8 cellular contexts compared by ENCODE assay signal in the genomic region with DNA sequence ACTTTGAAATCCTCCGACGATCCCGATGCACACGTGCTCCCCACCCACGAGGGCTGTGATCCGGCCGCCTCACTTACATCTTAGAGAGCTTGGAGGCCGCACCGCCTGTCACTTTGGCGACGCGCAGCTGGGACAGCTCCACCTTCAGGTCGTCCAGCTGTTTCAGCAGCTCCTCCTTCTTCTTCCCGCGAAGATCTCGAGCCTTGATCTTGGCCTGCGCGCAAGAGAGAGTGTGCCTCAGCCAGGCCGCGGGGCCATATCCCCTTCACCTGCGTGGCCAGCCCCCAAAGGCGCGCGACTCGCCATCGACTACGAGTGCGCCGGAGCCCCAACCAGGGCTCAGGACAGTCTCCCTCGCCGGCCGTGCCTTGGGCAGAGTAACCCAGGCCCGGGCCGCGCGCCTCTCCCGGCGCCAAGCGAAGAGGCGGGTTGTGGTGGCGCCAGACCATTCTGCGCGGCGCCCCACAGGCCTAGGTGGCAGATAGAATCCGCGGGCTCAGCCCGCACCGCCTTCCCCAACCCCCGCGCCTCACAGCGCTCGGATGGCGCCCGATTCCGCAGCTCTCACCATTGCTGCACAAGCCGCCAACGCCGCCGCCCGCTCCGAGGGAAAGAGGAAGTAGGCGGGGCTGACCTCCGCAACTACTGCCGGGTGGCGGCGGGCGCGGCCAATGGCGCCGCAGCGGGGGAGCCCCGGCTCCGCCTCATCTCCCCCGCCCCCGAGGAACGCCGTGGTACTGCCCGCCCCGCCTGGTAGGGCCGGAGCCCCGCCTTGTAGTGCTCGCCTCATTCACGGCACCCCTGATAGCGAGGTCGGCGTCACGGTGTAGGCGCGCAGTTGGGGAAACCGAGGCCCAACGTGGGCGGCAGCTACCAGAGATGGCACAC. TPM values are rescaled to one million over a fixed set of nuclear protein-coding genes. Genes with fewer than 3 reads are reported as not detected.
DNase-seq lines count a peak whose midpoint lies in the region; ATAC-seq and TF ChIP-seq lines count a peak whose summit lies in the region.

A gene (plus strand): TSS at position 789 of the 888 bp plus-strand sequence. CDS start 7,161 bp downstream, outside the sequence.
A gene (minus strand): TSS at position 616 of the 888 bp plus-strand sequence. CDS start 45 bp downstream, at position 571.

- H2AFZ ChIP-seq in mammary epithelial cell (ENCODE audit: low read depth, low read length), result peak within 1 kb of the TSS; percentile 97

- ATAC-seq in GM19023 (IDR thresholded peaks at IDR 0.05; ENCODE audit: unreplicated experiment) (peak; percentile 91), HG03196 (IDR thresholded peaks at IDR 0.05; ENCODE audit: unreplicated experiment) (peak; percentile 86)

- peak within 1 kb of the TSS; percentile 85 for H3K9ac ChIP-seq in mammary epithelial cell (ENCODE audit: insufficient read depth, low read length)

- dilution Hi-C loops in mammary epithelial cell (cut with HindIII; ENCODE audit: low sequenced_read_pairs), result no loop called here

- TSS peak; percentile 69 for BruUV-seq in mammary epithelial cell (replicated peaks; lab: Mats Ljungman, UMichigan)

- TF ChIP-seq CTCF in AG09309 (IDR thresholded peaks at IDR 0.05; ENCODE audit: control insufficient read depth, insufficient read depth, low read depth, low read length, missing control alignments), result peak; percentile 32
- TF ChIP-seq CTCF in WI38 (IDR thresholded peaks at IDR 0.05; ENCODE audit: low read depth, low read length), result no peak
- peak in 1 of 2 donors; percentile 35 for TF ChIP-seq CTCF in mammary epithelial cell (conservative IDR thresholded peaks at IDR 0.05 in 1 of 2, IDR thresholded peaks at IDR 0.05 in 1 of 2; ENCODE audit: extremely low read depth in 1 of 2, insufficient read depth in 1 of 2, low read depth in 1 of 2, low read length in 2 of 2)

- WGBS in mammary epithelial cell (ENCODE audit: low coverage, missing lambda C conversion rate), result 2% methylated on average over 27 of the region's 92 CpGs

- H3K9me3 ChIP-seq in mammary epithelial cell (replicated peaks; ENCODE audit: insufficient read depth, low read length), result no peaks in the 10 kb centered on the region

- peaks cover 43% of the 10 kb centered on the region for H3K79me2 ChIP-seq in mammary epithelial cell (ENCODE audit: insufficient read depth, low read length)

- peak within 1 kb of the TSS; percentile 96 for H3K4me2 ChIP-seq in mammary epithelial cell (ENCODE audit: insufficient read depth, low read depth, low read length)

- peaks cover 13% of the 10 kb centered on the region for H4K20me1 ChIP-seq in mammary epithelial cell (ENCODE audit: insufficient read depth, low read length)

- peaks cover 48% of the 10 kb centered on the region for H3K4me1 ChIP-seq in mammary epithelial cell (ENCODE audit: insufficient read depth, low read length)

- DNase-seq in AG09309 (ENCODE audit: low read depth) (peak; percentile 64), NCI-H2227 treated with DMSO at 0.1 percent for 48 hours (lab: John Stamatoyannopoulos, UW) (peak; percentile 84), mammary epithelial cell (peak; percentile 93), iPS-NIHi7 (ENCODE audit: extremely low spot score) (peak; percentile 98), smooth muscle cell of the brain vasculature (ENCODE audit: low read depth, low spot score) (peak; percentile 79)

- peaks cover 24% of the 10 kb centered on the region for H3K36me3 ChIP-seq in mammary epithelial cell (ENCODE audit: insufficient read depth, low read length)

- intact Hi-C loops in mammary epithelial cell (cut with micrococcal nuclease), result loop anchor here (1.0 to 5.0 kb wide), 5 partner anchors 9 to 513 kb away; a partner anchor contains a TSS

- peak within 1 kb of the TSS; percentile 60 for H3K27ac ChIP-seq in mammary epithelial cell (ENCODE audit: insufficient read depth, low read depth, low read length)

- H3K4me3 ChIP-seq in AG09309 (ENCODE audit: control insufficient read depth, low read depth, low read length), result peak within 1 kb of the TSS; percentile 77
- peak within 1 kb of the TSS; percentile 85 for H3K4me3 ChIP-seq in WI38 (ENCODE audit: low read depth, low read length)
- H3K4me3 ChIP-seq in mammary epithelial cell (replicated peaks in 1 of 3; ENCODE audit: insufficient read depth in 1 of 3, low read depth in 2 of 3, low read length in 3 of 3), result peak within 1 kb of the TSS; percentile 47 to 88 (median 87)

- in situ Hi-C loops in mammary epithelial cell (cut with MboI; ENCODE audit: low sequenced_read_pairs in 2 of 2), result loop anchor here in 1 of 2 donors (10.0 kb wide), 1 partner anchor 283 kb away; a partner anchor contains a TSS

- H3K27me3 ChIP-seq in mammary epithelial cell (ENCODE audit: insufficient read depth, low read length), result no peaks in the 10 kb centered on the region

- CTCF ChIA-PET in mammary epithelial cell (lab: Charles Lee; ENCODE audit: low non-redundant PET), result interaction anchor here (0.7 kb wide), 1 partner anchor 92 kb away, joined by 3 read pairs; no protein-coding TSS in a partner anchor

RNA-seq across cellular contexts. Expression of the first gene that starts in this region (rescaled TPM):
- total RNA-seq in mammary epithelial cell, result 10 to 100 TPM; 21.2 to 79.8 TPM
- polyA plus RNA-seq in mammary epithelial cell, result 76.4 TPM
- polyA minus RNA-seq in mammary epithelial cell, result 46.6 TPM

RNA-seq across cellular contexts. Expression of the second gene that starts in this region (rescaled TPM):
- total RNA-seq in mammary epithelial cell, result 1,000 to 10,000 TPM; 1,457 to 1,657 TPM
- polyA plus RNA-seq in mammary epithelial cell, result 2,723 TPM
- polyA minus RNA-seq in mammary epithelial cell, result 1,172 TPM

Comparison
In these comparisons a context has a peak if more than half of its experiments do, and no peak if none do; other contexts are left out.
1. Peak in every context shown above with its lines: DNase-seq, ATAC-seq, H3K4me3 ChIP-seq and H3K27ac ChIP-seq.